ENCODE assay signal across 1 cellular context in the genomic region with DNA sequence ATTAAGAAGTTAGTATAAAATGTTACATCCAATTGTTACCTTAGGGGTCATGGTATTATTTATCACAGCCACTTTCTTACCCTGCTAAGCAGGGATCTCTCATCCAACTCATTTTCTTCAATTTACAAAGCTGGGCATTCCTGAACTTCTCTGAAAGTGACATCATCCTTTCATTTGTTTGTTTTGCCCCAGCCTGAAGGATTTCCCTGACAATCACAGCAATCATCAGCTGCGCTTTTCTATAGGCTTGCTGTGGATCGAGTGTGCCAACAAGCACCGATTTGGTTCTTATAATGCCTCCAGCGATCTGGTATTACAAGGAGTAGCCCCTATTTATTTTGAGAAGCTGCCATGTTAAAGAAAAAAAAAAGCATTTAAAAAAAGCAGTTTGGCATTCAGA.
TF ChIP-seq lines count a peak whose summit lies in the region.

No MANE protein-coding gene starts in this region.

TF ChIP-seq in IMR-90, 13 proteins besides CTCF, POLR2A, EP300 and RAD21:
- TF ChIP-seq, protein P1, sequence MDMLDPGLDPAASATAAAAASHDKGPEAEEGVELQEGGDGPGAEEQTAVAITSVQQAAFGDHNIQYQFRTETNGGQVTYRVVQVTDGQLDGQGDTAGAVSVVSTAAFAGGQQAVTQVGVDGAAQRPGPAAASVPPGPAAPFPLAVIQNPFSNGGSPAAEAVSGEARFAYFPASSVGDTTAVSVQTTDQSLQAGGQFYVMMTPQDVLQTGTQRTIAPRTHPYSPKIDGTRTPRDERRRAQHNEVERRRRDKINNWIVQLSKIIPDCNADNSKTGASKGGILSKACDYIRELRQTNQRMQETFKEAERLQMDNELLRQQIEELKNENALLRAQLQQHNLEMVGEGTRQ (IDR thresholded peaks at IDR 0.05; ENCODE audit: low read depth, low read length), result no peak
- TF ChIP-seq CEBPB (IDR thresholded peaks at IDR 0.05; ENCODE audit: low read depth, low read length) (no peak), MAFK (IDR thresholded peaks at IDR 0.05; ENCODE audit: low read depth, low read length) (no peak), RCOR1 (IDR thresholded peaks at IDR 0.05; ENCODE audit: insufficient replicate concordance, low read length) (no peak), SMC3 (IDR thresholded peaks at IDR 0.05; ENCODE audit: low read depth, low read length) (no peak)
- TF ChIP-seq, protein P2, sequence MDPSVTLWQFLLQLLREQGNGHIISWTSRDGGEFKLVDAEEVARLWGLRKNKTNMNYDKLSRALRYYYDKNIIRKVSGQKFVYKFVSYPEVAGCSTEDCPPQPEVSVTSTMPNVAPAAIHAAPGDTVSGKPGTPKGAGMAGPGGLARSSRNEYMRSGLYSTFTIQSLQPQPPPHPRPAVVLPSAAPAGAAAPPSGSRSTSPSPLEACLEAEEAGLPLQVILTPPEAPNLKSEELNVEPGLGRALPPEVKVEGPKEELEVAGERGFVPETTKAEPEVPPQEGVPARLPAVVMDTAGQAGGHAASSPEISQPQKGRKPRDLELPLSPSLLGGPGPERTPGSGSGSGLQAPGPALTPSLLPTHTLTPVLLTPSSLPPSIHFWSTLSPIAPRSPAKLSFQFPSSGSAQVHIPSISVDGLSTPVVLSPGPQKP (IDR thresholded peaks at IDR 0.05; ENCODE audit: borderline replicate concordance, low read depth, low read length), result no peak
TF ChIP-seq in IMR-90: peak in this region for 0.
